ENCODE assay signal across 16 cellular contexts in the genomic region with DNA sequence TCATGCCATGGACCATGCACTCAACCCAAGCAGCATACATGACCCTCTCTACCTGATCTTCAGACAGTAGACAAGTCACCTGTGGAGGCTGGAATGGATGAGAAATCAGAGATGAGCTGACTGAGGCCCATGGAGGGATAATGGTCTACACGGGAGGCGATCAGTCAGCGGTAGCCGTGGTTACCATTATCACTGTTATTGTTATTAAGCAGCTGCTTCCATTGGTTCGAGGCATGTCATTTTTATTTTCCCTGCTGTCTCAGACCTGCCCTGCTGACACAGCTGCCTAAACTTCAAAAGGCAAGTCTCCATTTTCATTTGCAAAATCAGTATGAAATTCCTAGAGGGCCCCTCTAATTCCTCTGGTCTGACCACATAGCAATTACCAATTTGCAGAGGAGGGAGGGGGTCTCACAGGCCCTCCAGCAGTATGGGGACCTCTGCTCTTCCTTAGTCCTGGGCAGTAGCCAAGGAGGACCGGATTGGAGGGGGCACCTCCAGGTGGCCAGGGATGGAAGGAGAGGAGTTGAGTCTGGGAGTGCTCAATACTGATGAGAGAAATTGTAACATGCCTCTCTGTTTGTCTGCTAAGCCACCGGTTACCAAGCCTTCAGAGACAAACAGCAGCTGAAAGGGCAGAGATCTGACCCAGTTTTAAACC.
A peak's percentile ranks its signal among the peaks of the same experiment; 100 is the strongest.
DNase-seq lines count a peak whose midpoint lies in the region; TF ChIP-seq lines count a peak whose summit lies in the region.
"Had no signal": no experiment of that assay in that cellular context is flagged by ENCODE, and none has a peak within 500 bp of the region (broad histone marks: within the 10 kb centered on the region; RNA-seq: fewer than 3 reads in every experiment).

No MANE protein-coding gene starts in this region.

- no peak overlapping the region for H3K4me3 ChIP-seq in H7 (ENCODE audit: insufficient read depth, low read depth, low read length)
- H3K4me3 ChIP-seq in osteoblast (ENCODE audit: insufficient read depth, low read length), result no peak overlapping the region
- H3K4me3 ChIP-seq: Peyer's patch had no signal

- H3K27me3 ChIP-seq in H7 (ENCODE audit: control insufficient read depth, insufficient read depth, low read length) (no peaks in the 10 kb centered on the region), osteoblast (ENCODE audit: insufficient read depth, low read length) (no peaks in the 10 kb centered on the region)
- H3K27me3 ChIP-seq: Peyer's patch had no signal

- no peak overlapping the region for H3K4me3 Mint-ChIP-seq in mesothelial cell of epicardium
- H3K4me3 Mint-ChIP-seq: CD4-positive, CD25-positive, alpha-beta regulatory T cell; T-helper 17 cell had no signal

- H2AFZ ChIP-seq in osteoblast (ENCODE audit: low read length), result no peak overlapping the region

- H3K9me3 ChIP-seq in osteoblast (ENCODE audit: low read depth, low read length), result no peaks in the 10 kb centered on the region
- H3K9me3 ChIP-seq: Peyer's patch had no signal

- H3K4me2 ChIP-seq in osteoblast (ENCODE audit: insufficient read depth, low read length), result no peak overlapping the region

- peak overlapping the region; percentile 64 for H3K27ac Mint-ChIP-seq in mesothelial cell of epicardium
- H3K27ac Mint-ChIP-seq: CD4-positive, CD25-positive, alpha-beta regulatory T cell; T-helper 17 cell had no signal

- no peaks in the 10 kb centered on the region for H3K4me1 ChIP-seq in osteoblast (ENCODE audit: insufficient read depth, low read length)
- H3K4me1 ChIP-seq: Peyer's patch had no signal

- H4K20me1 ChIP-seq in osteoblast (ENCODE audit: insufficient read depth, low read length), result no peaks in the 10 kb centered on the region

- no peaks in the 10 kb centered on the region for H3K9me3 Mint-ChIP-seq in mesothelial cell of epicardium

- DNase-seq in COLO668 (lab: John Stamatoyannopoulos, UW; ENCODE audit: unreplicated experiment) (peak; percentile 76), H7 (peak; percentile 64), NCI-H748 treated with DMSO at 0.1 percent for 48 hours (lab: John Stamatoyannopoulos, UW) (peak; percentile 55), mesothelial cell of epicardium (ENCODE audit: low spot score in 2 of 2, unreplicated experiment in 2 of 2) (no peak), NCI-H2171 (lab: John Stamatoyannopoulos, UW) (no peak), Kasumi-1 (lab: John Stamatoyannopoulos, UW) (no peak), osteoblast (ENCODE audit: insufficient read length, low spot score, missing footprints) (no peak)
- DNase-seq: ACHN; CD4-positive, CD25-positive, alpha-beta regulatory T cell; GOT3; KG1; NCI-H2171 treated with DMSO at 0.1 percent for 48 hours; NCI-H524 treated with DMSO at 0.1 percent for 48 hours; Peyer's patch; Right ventricle myocardium superior; T-helper 17 cell had no signal

- peaks cover 67% of the 10 kb centered on the region for H3K4me1 Mint-ChIP-seq in mesothelial cell of epicardium
- H3K4me1 Mint-ChIP-seq: CD4-positive, CD25-positive, alpha-beta regulatory T cell had no signal

- no peak overlapping the region for H3K27ac ChIP-seq in osteoblast (ENCODE audit: low read depth, low read length)
- H3K27ac ChIP-seq: Peyer's patch had no signal

- no peaks in the 10 kb centered on the region for H3K36me3 Mint-ChIP-seq in mesothelial cell of epicardium
- H3K36me3 Mint-ChIP-seq: CD4-positive, CD25-positive, alpha-beta regulatory T cell had no signal

- H3K36me3 ChIP-seq in H7 (replicated peaks; ENCODE audit: control insufficient read depth, insufficient read depth, low read length), result no peaks in the 10 kb centered on the region
- no peaks in the 10 kb centered on the region for H3K36me3 ChIP-seq in osteoblast (ENCODE audit: insufficient read depth, low read length)
- H3K36me3 ChIP-seq: Peyer's patch had no signal

- no peaks in the 10 kb centered on the region for H3K27me3 Mint-ChIP-seq in mesothelial cell of epicardium (ENCODE audit: low read depth)

- H3K79me2 ChIP-seq in osteoblast (ENCODE audit: insufficient read depth, low read length), result no peaks in the 10 kb centered on the region

- TF ChIP-seq CTCF in mesothelial cell of epicardium (IDR thresholded peaks at IDR 0.05; ENCODE audit: unreplicated experiment) (no peak), osteoblast (IDR thresholded peaks at IDR 0.05; ENCODE audit: extremely low read depth, low read depth, low read length) (no peak)

Comparison
In these comparisons a context has a peak if more than half of its experiments do, and no peak if none do; other contexts are left out.
1. DNase-seq: peak in COLO668 (single experiment), H7 (single experiment) and NCI-H748 treated with DMSO at 0.1 percent for 48 hours (single experiment); none in mesothelial cell of epicardium (0 of 2), NCI-H2171 (single experiment), Kasumi-1 (0 of 2) and osteoblast (single experiment).